ENCODE assay signal across 9 cellular contexts in the genomic region with DNA sequence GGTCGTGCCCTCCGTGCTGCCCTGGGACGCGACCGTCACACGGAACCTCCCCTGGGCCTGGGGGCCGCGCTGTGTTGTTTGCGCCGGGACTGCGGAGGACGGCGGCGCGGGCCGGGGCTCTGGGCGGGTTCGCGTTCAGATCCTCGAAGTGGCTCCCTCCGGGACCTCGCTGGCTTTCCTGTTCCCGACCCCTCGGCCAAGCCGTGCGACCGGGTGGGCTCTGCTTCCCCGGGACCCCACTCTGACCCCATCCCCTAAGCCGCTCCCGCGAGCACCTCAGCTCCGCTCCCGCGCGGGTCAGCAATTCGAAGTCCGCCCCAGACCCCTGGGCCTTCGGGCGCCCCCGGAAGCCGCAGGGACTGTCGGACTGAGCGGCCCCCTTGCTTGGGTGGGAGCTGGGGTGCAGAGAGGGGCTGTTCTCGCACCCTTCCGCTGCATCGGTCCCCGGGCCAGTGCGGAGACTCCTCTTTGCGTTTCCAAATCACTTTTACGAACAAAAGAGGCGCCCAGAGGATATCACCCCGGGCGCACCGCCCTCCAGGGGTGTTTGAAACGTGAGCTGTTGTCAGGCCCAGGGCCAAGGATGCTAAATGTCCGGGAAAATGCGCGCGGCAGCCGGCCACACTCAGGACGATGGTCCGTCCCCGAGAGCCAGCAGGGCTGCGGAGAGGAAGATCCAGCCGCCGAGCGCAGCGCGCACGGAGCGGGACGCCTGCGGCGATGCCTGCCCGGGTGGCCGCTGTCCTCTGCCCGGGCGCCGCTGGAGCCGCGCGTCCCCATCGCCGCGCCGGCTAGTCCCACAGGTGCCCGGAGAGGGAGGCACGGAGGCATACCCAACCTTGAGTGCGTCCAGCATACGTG.
DNase-seq lines count a peak whose midpoint lies in the region; ATAC-seq, FAIRE-seq and TF ChIP-seq lines count a peak whose summit lies in the region.
"Had no signal": no experiment of that assay in that cellular context is flagged by ENCODE, and none has a peak within 500 bp of the region (broad histone marks: within the 10 kb centered on the region; RNA-seq: fewer than 3 reads in every experiment).

No MANE protein-coding gene starts in this region.

- H3K4me3 Mint-ChIP-seq in CD8-positive, alpha-beta memory T cell = no peak overlapping the region

- no peak for TF ChIP-seq CTCF in WI38 (IDR thresholded peaks at IDR 0.05; ENCODE audit: low read depth, low read length)
- TF ChIP-seq CTCF in retinal pigment epithelial cell (conservative IDR thresholded peaks at IDR 0.05; ENCODE audit: low read depth, low read length) = no peak

- H3K36me3 Mint-ChIP-seq in CD8-positive, alpha-beta memory T cell = no peaks in the 10 kb centered on the region

- intact Hi-C loops in left cardiac atrium (cut with DNase I) = no loop called here

- H3K27ac Mint-ChIP-seq in CD8-positive, alpha-beta memory T cell = no peak overlapping the region

- H3K4me3 ChIP-seq in WI38 (ENCODE audit: low read depth, low read length) (peak overlapping the region; percentile 27), retinal pigment epithelial cell (ENCODE audit: low read length) (peak overlapping the region; percentile 44), small intestine (ENCODE audit: low read depth in 1 of 2, low read length in 2 of 2) (peak overlapping the region in 1 of 2 donors; percentile 14)
- H3K4me3 ChIP-seq in CD8-positive, alpha-beta memory T cell (ENCODE audit: low read length) = no peak overlapping the region
- H3K4me3 ChIP-seq in effector memory CD4-positive, alpha-beta T cell (ENCODE audit: insufficient read depth, low read depth, low read length, poor library complexity, severe bottlenecking) = no peak overlapping the region

- DNase-seq in GM03348 (ENCODE audit: low spot score) (peak; percentile 57), left cardiac atrium (peak; percentile 35), retinal pigment epithelial cell (ENCODE audit: low read depth) (no peak), small intestine (no peak)
- DNase-seq in CD8-positive, alpha-beta memory T cell = no peak
- DNase-seq in effector memory CD4-positive, alpha-beta T cell = no peak
- DNase-seq in stimulated activated CD4-positive, alpha-beta T cell treated with anti-CD3 and anti-CD28 coated beads, Interleukin-2, amount 100 ng/mL, for 48 hours = no peak
- DNase-seq: NCI-H2171 treated with DMSO at 0.1 percent for 48 hours had no signal

- CTCF ChIA-PET in CD8-positive, alpha-beta memory T cell (lab: Charles Lee) = no interaction called here

- peaks cover 0 to 9% (median 0%) of the 10 kb centered on the region in 5 donors for H3K9me3 Mint-ChIP-seq in CD8-positive, alpha-beta memory T cell

- peak; percentile 65 for ATAC-seq in left cardiac atrium

- POLR2A ChIA-PET in CD8-positive, alpha-beta memory T cell (lab: Charles Lee) = no interaction called here

- no peaks in the 10 kb centered on the region for H3K36me3 ChIP-seq in CD8-positive, alpha-beta memory T cell (ENCODE audit: insufficient read depth, low read length)
- H3K36me3 ChIP-seq in small intestine (ENCODE audit: control insufficient read depth in 2 of 2, insufficient read depth in 2 of 2, low read length in 2 of 2) = no peaks in the 10 kb centered on the region
- H3K36me3 ChIP-seq in effector memory CD4-positive, alpha-beta T cell (ENCODE audit: control insufficient read depth, insufficient read depth, low read length) = no peaks in the 10 kb centered on the region

- 2 to 5% (median 3%) methylated on average over 87 to 90 of the region's 90 CpGs for WGBS in small intestine, 3 donors

- no peak overlapping the region for H3K27ac ChIP-seq in CD8-positive, alpha-beta memory T cell (ENCODE audit: low read depth, low read length)
- H3K27ac ChIP-seq in small intestine (ENCODE audit: low read depth in 1 of 2, low read length in 1 of 2) = no peak overlapping the region
- H3K27ac ChIP-seq in effector memory CD4-positive, alpha-beta T cell (ENCODE audit: insufficient read depth, low read length, poor library complexity, severe bottlenecking) = no peak overlapping the region

- H3K9me3 ChIP-seq in CD8-positive, alpha-beta memory T cell (ENCODE audit: low read length) = no peaks in the 10 kb centered on the region
- no peaks in the 10 kb centered on the region for H3K9me3 ChIP-seq in small intestine (ENCODE audit: control insufficient read depth, low read depth)
- H3K9me3 ChIP-seq in effector memory CD4-positive, alpha-beta T cell (ENCODE audit: control insufficient read depth, low read length) = no peaks in the 10 kb centered on the region

- peaks cover 0 to 9% (median 4%) of the 10 kb centered on the region in 3 donors for H3K4me1 Mint-ChIP-seq in CD8-positive, alpha-beta memory T cell

- peaks cover 7% of the 10 kb centered on the region for H3K27me3 ChIP-seq in CD8-positive, alpha-beta memory T cell (ENCODE audit: insufficient read depth, low read length, poor library complexity, severe bottlenecking)
- H3K27me3 ChIP-seq in small intestine (ENCODE audit: control insufficient read depth in 2 of 2, insufficient read depth in 2 of 2, low read length in 2 of 2) = peaks cover 0 to 10% of the 10 kb centered on the region in 2 donors
- H3K27me3 ChIP-seq in effector memory CD4-positive, alpha-beta T cell (replicated peaks; ENCODE audit: control insufficient read depth, insufficient read depth, low read length, poor library complexity, severe bottlenecking) = peaks cover 33% of the 10 kb centered on the region

- H3K4me1 ChIP-seq in CD8-positive, alpha-beta memory T cell (ENCODE audit: insufficient read depth, low read length) = peaks cover 8% of the 10 kb centered on the region
- H3K4me1 ChIP-seq in small intestine (ENCODE audit: control insufficient read depth in 2 of 2, insufficient read depth in 1 of 2, low read depth in 1 of 2, low read length in 1 of 2) = peaks cover 0 to 6% of the 10 kb centered on the region in 2 donors
- H3K4me1 ChIP-seq in effector memory CD4-positive, alpha-beta T cell (ENCODE audit: control insufficient read depth, insufficient read depth, low read length, poor library complexity, severe bottlenecking) = peaks cover 10% of the 10 kb centered on the region

- FAIRE-seq in small intestine (lab: Jason Lieb, UNC) = no peak

- peaks cover 33 to 51% of the 10 kb centered on the region in 2 donors for H3K27me3 Mint-ChIP-seq in CD8-positive, alpha-beta memory T cell

Comparison
In these comparisons a context has a peak if more than half of its experiments do, and no peak if none do; other contexts are left out.
1. DNase-seq: peak in GM03348 (single experiment) and left cardiac atrium (single experiment); none in retinal pigment epithelial cell (single experiment), CD8-positive, alpha-beta memory T cell (0 of 5), small intestine (single experiment), effector memory CD4-positive, alpha-beta T cell (0 of 3) and stimulated activated CD4-positive, alpha-beta T cell treated with anti-CD3 and anti-CD28 coated beads, Interleukin-2, amount 100 ng/mL, for 48 hours (0 of 2).
2. H3K4me3 ChIP-seq: peak in WI38 (single experiment) and retinal pigment epithelial cell (single experiment); none in CD8-positive, alpha-beta memory T cell (single experiment) and effector memory CD4-positive, alpha-beta T cell (single experiment).